Comparison of ENCODE assay signal across 1 cellular context in genomic region chr1:208238710-208239517, GRCh38.
TF ChIP-seq lines count a peak whose summit lies in the region.

No MANE protein-coding gene starts in this region.

TF ChIP-seq in HepG2, 621 proteins besides CTCF, POLR2A, EP300 and RAD21 (continued from another document):
- no peak for TF ChIP-seq UBTF (CRISPR knock-in tag; IDR thresholded peaks at IDR 0.05)
- no peak for TF ChIP-seq TBX3 (IDR thresholded peaks at IDR 0.05; ENCODE audit: borderline replicate concordance)
- TF ChIP-seq RORA (CRISPR knock-in tag; IDR thresholded peaks at IDR 0.05) = no peak
- TF ChIP-seq DRAP1 (CRISPR knock-in tag; IDR thresholded peaks at IDR 0.05) = no peak
- TF ChIP-seq HDAC2 (CRISPR knock-in tag; IDR thresholded peaks at IDR 0.05) = peak; percentile 27; the same call in 1 of the 2 replicates
- TF ChIP-seq PLSCR1 (CRISPR knock-in tag; IDR thresholded peaks at IDR 0.05; ENCODE audit: borderline replicate concordance) = no peak
- TF ChIP-seq PRMT3 (CRISPR knock-in tag; IDR thresholded peaks at IDR 0.05; ENCODE audit: borderline replicate concordance, low read depth) = no peak
- TF ChIP-seq MLX (CRISPR knock-in tag; IDR thresholded peaks at IDR 0.05) = no peak
- 0 out of 2 replicates have a peak, but pooled peaks have one; percentile 11 for TF ChIP-seq PRDM10 (CRISPR knock-in tag; IDR thresholded peaks at IDR 0.05; ENCODE audit: low read depth)
- no peak for TF ChIP-seq ZBTB8A (CRISPR knock-in tag; IDR thresholded peaks at IDR 0.05; ENCODE audit: borderline replicate concordance, low read depth)
- no peak for TF ChIP-seq ZFP36 (IDR thresholded peaks at IDR 0.05; ENCODE audit: borderline replicate concordance, low read depth, low read length, partially characterized antibody)
- TF ChIP-seq DNMT1 (CRISPR knock-in tag; IDR thresholded peaks at IDR 0.05) = no peak
- no peak for TF ChIP-seq ZNF776 (CRISPR knock-in tag; IDR thresholded peaks at IDR 0.05)
- no peak for TF ChIP-seq U2AF2 (IDR thresholded peaks at IDR 0.05; ENCODE audit: low read depth, low read length)
- no peak for TF ChIP-seq ZNF569 (CRISPR knock-in tag; IDR thresholded peaks at IDR 0.05; ENCODE audit: borderline replicate concordance)
- TF ChIP-seq MXD1 (CRISPR knock-in tag; IDR thresholded peaks at IDR 0.05) = no peak
- TF ChIP-seq ATM (IDR thresholded peaks at IDR 0.05; ENCODE audit: borderline replicate concordance) = no peak
- TF ChIP-seq ZFP91 (CRISPR knock-in tag; IDR thresholded peaks at IDR 0.05; ENCODE audit: borderline replicate concordance) = no peak
- TF ChIP-seq ZNF329 (CRISPR knock-in tag; IDR thresholded peaks at IDR 0.05; ENCODE audit: low read depth) = no peak
- TF ChIP-seq GTF3A (CRISPR knock-in tag; conservative IDR thresholded peaks at IDR 0.05) = no peak
- TF ChIP-seq HOXA7 (CRISPR knock-in tag; IDR thresholded peaks at IDR 0.05) = 0 out of 2 replicates have a peak, but pooled peaks have one; percentile 21
- TF ChIP-seq LBX2 (CRISPR knock-in tag; IDR thresholded peaks at IDR 0.05; ENCODE audit: borderline replicate concordance) = no peak
- 0 out of 2 replicates have a peak, but pooled peaks have one; percentile 27 for TF ChIP-seq ZC3H13 (CRISPR knock-in tag; IDR thresholded peaks at IDR 0.05)
- TF ChIP-seq SMC3 (IDR thresholded peaks at IDR 0.05; ENCODE audit: low read length) = peak; percentile 8; the same call in 1 of the 2 replicates
- TF ChIP-seq ZSCAN30 (CRISPR knock-in tag; IDR thresholded peaks at IDR 0.05) = no peak
- TF ChIP-seq CCAR2 (optimal IDR thresholded peaks at IDR 0.05; ENCODE audit: low read depth, low read length) = no peak
- no peak for TF ChIP-seq ZNF552 (CRISPR knock-in tag; IDR thresholded peaks at IDR 0.05; ENCODE audit: borderline replicate concordance)
- no peak for TF ChIP-seq PHF5A (CRISPR knock-in tag; IDR thresholded peaks at IDR 0.05; ENCODE audit: low read depth, unreplicated experiment)
- TF ChIP-seq STAG1 (CRISPR knock-in tag; IDR thresholded peaks at IDR 0.05) = peak; percentile 43; the same call in 1 of the 2 replicates
- 0 out of 2 replicates have a peak, but pooled peaks have one; percentile 29 for TF ChIP-seq ZNF777 (CRISPR knock-in tag; IDR thresholded peaks at IDR 0.05)
- 0 out of 2 replicates have a peak, but pooled peaks have one; percentile 48 for TF ChIP-seq ZNF543 (CRISPR knock-in tag; IDR thresholded peaks at IDR 0.05)
- TF ChIP-seq SRSF4 (IDR thresholded peaks at IDR 0.05; ENCODE audit: low read depth, low read length, poor library complexity, severe bottlenecking) = no peak
- TF ChIP-seq MEIS1 (CRISPR knock-in tag; IDR thresholded peaks at IDR 0.05; ENCODE audit: borderline replicate concordance) = 0 out of 2 replicates have a peak, but pooled peaks have one; percentile 23
- no peak for TF ChIP-seq KMT2A (CRISPR knock-in tag; IDR thresholded peaks at IDR 0.05)
- peak; percentile 79; the same call in 1 of the 2 replicates for TF ChIP-seq ZNF362 (CRISPR knock-in tag; IDR thresholded peaks at IDR 0.05; ENCODE audit: borderline replicate concordance)
- no peak for TF ChIP-seq ZNF318 (CRISPR knock-in tag; IDR thresholded peaks at IDR 0.05)
- TF ChIP-seq CEBPB (IDR thresholded peaks at IDR 0.05; ENCODE audit: borderline replicate concordance, low read depth, low read length) = no peak
- TF ChIP-seq SNAI1 (CRISPR knock-in tag; IDR thresholded peaks at IDR 0.05; ENCODE audit: borderline replicate concordance) = 0 out of 2 replicates have a peak, but pooled peaks have one; percentile 40
- no peak for TF ChIP-seq DR1 (CRISPR knock-in tag; IDR thresholded peaks at IDR 0.05)
